ENCODE assay signal across 10 cellular contexts in genomic region chr18:67265464-67266245, GRCh38.
DNase-seq lines count a peak whose midpoint lies in the region; ATAC-seq, FAIRE-seq and TF ChIP-seq lines count a peak whose summit lies in the region.
"Had no signal": no experiment of that assay in that cellular context is flagged by ENCODE, and none has a peak within 500 bp of the region (broad histone marks: within the 10 kb centered on the region; RNA-seq: fewer than 3 reads in every experiment).

No MANE protein-coding gene starts in this region.

- no peaks in the 10 kb centered on the region for H3K79me2 ChIP-seq in DND-41 (ENCODE audit: insufficient read depth, low read length)

- FAIRE-seq in bronchial epithelial cell (lab: Jason Lieb, UNC), result no peak

- DNase-seq in DND-41, result peak; percentile 8
- peak; percentile 93 for DNase-seq in M059J (ENCODE audit: low read depth)
- DNase-seq in bronchial epithelial cell (ENCODE audit: low read depth), result peak; percentile 76
- no peak for DNase-seq in natural killer cell
- no peak for DNase-seq in endodermal cell
- no peak for DNase-seq in DMS114 treated with DMSO at 0.1 percent for 48 hours (lab: John Stamatoyannopoulos, UW; ENCODE audit: unreplicated experiment)
- DNase-seq in ecto neural progenitor cell (ENCODE audit: low spot score), result no peak
- DNase-seq: cerebellar nuclear complex, NCI-H2171 treated with DMSO at 0.1 percent for 48 hours had no signal

- H3K27me3 ChIP-seq in DND-41 (ENCODE audit: insufficient read depth, low read length, poor library complexity) (no peaks in the 10 kb centered on the region), bronchial epithelial cell (ENCODE audit: control insufficient read depth, insufficient read depth, low read length) (no peaks in the 10 kb centered on the region), endodermal cell (ENCODE audit: control insufficient read depth, insufficient read depth, low read length, poor library complexity, severe bottlenecking) (no peaks in the 10 kb centered on the region)

- H3K4me1 ChIP-seq in DND-41 (ENCODE audit: insufficient read depth, low read length), result peaks cover 12% of the 10 kb centered on the region
- peaks cover 6% of the 10 kb centered on the region for H3K4me1 ChIP-seq in endodermal cell (ENCODE audit: control insufficient read depth, insufficient read depth, low read length)

- intact Hi-C loops in natural killer cell (cut with micrococcal nuclease), result no loop called here

- H3K27me3 Mint-ChIP-seq in natural killer cell (ENCODE audit: low read depth in 2 of 2), result peaks cover 0 to 3% of the 10 kb centered on the region in 2 donors
- no peaks in the 10 kb centered on the region for H3K27me3 Mint-ChIP-seq in endodermal cell (ENCODE audit: insufficient read depth)

- TF ChIP-seq CTCF in DND-41 (IDR thresholded peaks at IDR 0.05; ENCODE audit: borderline replicate concordance, extremely low read depth, low read length, poor library complexity, severe bottlenecking) (no peak), bronchial epithelial cell (IDR thresholded peaks at IDR 0.05; ENCODE audit: insufficient read depth, low read length, severe bottlenecking) (no peak), natural killer cell (IDR thresholded peaks at IDR 0.05) (no peak), endodermal cell (conservative IDR thresholded peaks at IDR 0.05) (no peak)

- H3K4me3 ChIP-seq in DND-41 (ENCODE audit: low read depth in 1 of 2, low read length in 2 of 2), result no peak overlapping the region
- H3K4me3 ChIP-seq in bronchial epithelial cell (ENCODE audit: low read depth, low read length), result no peak overlapping the region
- H3K4me3 ChIP-seq in endodermal cell (ENCODE audit: low read length), result no peak overlapping the region

- no peak overlapping the region for H2AFZ ChIP-seq in DND-41 (ENCODE audit: low read depth, low read length)

- no peak overlapping the region for H3K4me2 ChIP-seq in DND-41 (ENCODE audit: insufficient read depth, low read length)

- H3K36me3 Mint-ChIP-seq in natural killer cell (no peaks in the 10 kb centered on the region), endodermal cell (ENCODE audit: low read depth) (no peaks in the 10 kb centered on the region)

- H4K20me1 ChIP-seq in DND-41 (ENCODE audit: insufficient read depth, low read length), result no peaks in the 10 kb centered on the region

- peak; percentile 89 for ATAC-seq in DND-41 (ENCODE audit: insufficient read depth, low read depth)
- peak in 1 of 3 donors; percentile 53 for ATAC-seq in natural killer cell
- ATAC-seq in HG02970 (IDR thresholded peaks at IDR 0.05; ENCODE audit: low FRiP score, unreplicated experiment), result no peak

- H3K36me3 ChIP-seq in DND-41 (ENCODE audit: insufficient read depth, low read length) (no peaks in the 10 kb centered on the region), bronchial epithelial cell (ENCODE audit: control insufficient read depth, insufficient read depth, low read length) (no peaks in the 10 kb centered on the region), endodermal cell (ENCODE audit: control insufficient read depth, insufficient read depth, low read length) (no peaks in the 10 kb centered on the region)

- H3K4me1 Mint-ChIP-seq in natural killer cell (peaks cover 13 to 14% of the 10 kb centered on the region in 2 donors), endodermal cell (peaks cover 9% of the 10 kb centered on the region)

- peak overlapping the region; percentile 45 for H3K4me3 Mint-ChIP-seq in natural killer cell
- no peak overlapping the region for H3K4me3 Mint-ChIP-seq in endodermal cell

- H3K9me3 ChIP-seq in DND-41 (ENCODE audit: insufficient read depth, low read length, severe bottlenecking), result no peaks in the 10 kb centered on the region
- no peaks in the 10 kb centered on the region for H3K9me3 ChIP-seq in endodermal cell (ENCODE audit: control insufficient read depth, low read length)

- H3K27ac ChIP-seq in DND-41 (ENCODE audit: low read length) (no peak overlapping the region), endodermal cell (ENCODE audit: low read depth, low read length) (no peak overlapping the region)

- WGBS in endodermal cell (ENCODE audit: insufficient coverage in 1 of 2, insufficient read length in 1 of 2), 2 experiments, result 98 to 100% methylated on average over 1 to 5 of the region's 5 CpGs

- no peak overlapping the region for H3K9ac ChIP-seq in DND-41 (ENCODE audit: low read depth, low read length)
- no peak overlapping the region for H3K9ac ChIP-seq in endodermal cell (ENCODE audit: extremely low read depth, low read length, poor library complexity, severe bottlenecking)

- H3K9me3 Mint-ChIP-seq in natural killer cell (peaks cover 5% of the 10 kb centered on the region in 2 donors), endodermal cell (no peaks in the 10 kb centered on the region)

- H3K27ac Mint-ChIP-seq in natural killer cell (no peak overlapping the region), endodermal cell (no peak overlapping the region)

Comparison
In these comparisons a context has a peak if more than half of its experiments do, and no peak if none do; other contexts are left out.
1. DNase-seq: peak in DND-41 (single experiment), M059J (single experiment) and bronchial epithelial cell (single experiment); none in natural killer cell (single experiment), endodermal cell (single experiment), DMS114 treated with DMSO at 0.1 percent for 48 hours (single experiment) and ecto neural progenitor cell (single experiment).